Comparison of ENCODE assay signal across 20 cellular contexts in the genomic region with DNA sequence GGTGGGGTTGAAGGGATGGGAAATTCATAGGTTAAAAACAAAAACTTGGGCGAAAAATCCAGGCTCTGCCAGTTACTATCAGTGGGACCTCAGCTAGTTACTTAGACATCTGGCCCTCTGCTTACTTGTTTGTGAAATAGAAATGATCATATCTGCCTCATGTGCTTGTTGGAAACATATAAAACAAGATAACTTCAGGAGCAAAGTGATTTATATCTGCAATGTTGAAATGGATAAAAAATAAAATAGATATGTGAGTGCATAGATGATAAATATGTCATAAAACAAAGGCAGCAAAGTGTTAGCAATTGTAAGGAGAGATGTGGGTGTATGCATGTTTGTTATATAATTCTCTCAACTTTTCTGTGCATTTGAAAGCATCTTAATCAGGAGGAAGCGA.
"Had no signal": no experiment of that assay in that cellular context is flagged by ENCODE, and none has a peak within 500 bp of the region (broad histone marks: within the 10 kb centered on the region; RNA-seq: fewer than 3 reads in every experiment).

No MANE protein-coding gene starts in this region.

- H3K27ac Mint-ChIP-seq: naive B cell, type B pancreatic cell had no signal

- H3K27me3 ChIP-seq: esophagus squamous epithelium, suprapubic skin, thyroid gland had no signal

- H3K36me3 Mint-ChIP-seq: naive B cell, type B pancreatic cell had no signal

- H3K36me3 ChIP-seq: esophagus squamous epithelium, suprapubic skin, thyroid gland had no signal

- ATAC-seq: left colon, left ventricle myocardium superior, psoas muscle, sciatic nerve had no signal

- H3K4me3 ChIP-seq: esophagus squamous epithelium, lung, psoas muscle, skin epidermis, suprapubic skin, thyroid gland had no signal

- FAIRE-seq: urothelium cell line had no signal

- H3K9me3 ChIP-seq: esophagus squamous epithelium, psoas muscle, suprapubic skin, thyroid gland had no signal

- H3K9me3 Mint-ChIP-seq: nephron, type B pancreatic cell had no signal

- H3K27ac ChIP-seq: epithelial cell of prostate, esophagus squamous epithelium, psoas muscle, skin epidermis, suprapubic skin, thyroid gland had no signal

- H3K4me3 Mint-ChIP-seq: naive B cell, nephron, type B pancreatic cell had no signal

- H3K27me3 Mint-ChIP-seq: type B pancreatic cell had no signal

- DNase-seq: cortex of kidney; effector memory CD4-positive, alpha-beta T cell; esophagus squamous epithelium; foreskin fibroblast; left colon; left ventricle myocardium superior; mesenchymal stem cell; naive B cell; psoas muscle; stimulated activated CD4-positive, alpha-beta T cell treated with anti-CD3 and anti-CD28 coated beads, Interleukin-12 subunit alpha, Interleukin-12 subunit beta, amount 100 ng/mL, for 4 hours; stimulated activated naive CD4-positive, alpha-beta T cell treated with Interleukin-2 at 50 U/mL for 16 hours; thyroid gland had no signal
